In the genomic region with DNA sequence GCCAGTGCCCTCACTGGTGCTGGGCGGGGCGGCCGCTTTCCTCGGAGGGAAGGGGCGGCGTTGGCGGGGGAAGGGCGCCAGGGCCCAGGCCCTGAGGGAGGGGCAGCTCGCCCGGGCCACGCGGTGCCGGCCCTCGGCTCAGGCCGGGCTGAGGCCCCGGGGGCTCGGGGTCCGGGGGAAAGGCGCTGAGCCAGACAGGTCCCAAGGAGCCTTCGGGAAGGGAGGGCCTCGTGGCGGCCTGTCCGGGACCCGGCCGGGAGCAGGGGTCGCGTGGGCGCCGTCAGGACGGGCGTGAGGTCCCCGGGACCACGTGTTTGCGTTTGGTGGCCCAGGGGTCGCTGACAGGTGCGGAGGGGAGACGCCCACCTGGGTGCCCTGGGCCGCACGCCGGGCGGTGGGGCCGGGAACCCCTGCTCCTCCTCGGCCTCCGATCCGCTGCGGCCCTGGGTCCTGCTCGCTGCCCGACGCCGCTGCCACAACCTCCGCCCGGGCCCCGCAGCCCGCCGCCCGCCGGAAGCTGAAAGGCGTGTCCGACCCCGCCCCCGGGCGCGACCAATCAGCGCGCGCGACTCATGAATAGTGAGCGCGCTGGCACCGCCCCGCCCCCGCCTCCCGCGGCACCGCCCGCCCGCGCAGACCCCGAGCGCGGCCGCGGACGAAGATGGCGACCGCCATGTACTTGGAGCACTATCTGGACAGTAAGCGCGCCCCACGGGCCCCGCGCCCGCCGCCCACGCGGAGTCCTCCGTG, we compare ENCODE assay signal across 8 cellular contexts. TPM values are rescaled to one million over a fixed set of nuclear protein-coding genes. Genes with fewer than 3 reads are reported as not detected.
DNase-seq lines count a peak whose midpoint lies in the region; ATAC-seq and TF ChIP-seq lines count a peak whose summit lies in the region.

ING5 (plus strand) TSS at position 635 of the 750 bp plus-strand sequence; CDS start at position 662, 27 bp downstream.

- peak within 1 kb of the TSS; percentile 80 for H3K9ac ChIP-seq in smooth muscle cell (ENCODE audit: low read depth)

- H3K9me3 ChIP-seq in breast epithelium (no peaks in the 10 kb centered on the region), smooth muscle cell (replicated peaks; ENCODE audit: low read depth) (no peaks in the 10 kb centered on the region)

- peak within 1 kb of the TSS; percentile 100 for H3K4me2 ChIP-seq in smooth muscle cell

- ATAC-seq in GM18907 (IDR thresholded peaks at IDR 0.05; ENCODE audit: unreplicated experiment), result peak; percentile 53
- peak; percentile 54 for ATAC-seq in HG03135 (IDR thresholded peaks at IDR 0.05; ENCODE audit: unreplicated experiment)

- no peaks in the 10 kb centered on the region for H3K36me3 ChIP-seq in breast epithelium
- peaks cover 12% of the 10 kb centered on the region for H3K36me3 ChIP-seq in smooth muscle cell (ENCODE audit: low read depth)

- no peak within 1 kb of the TSS for H2AFZ ChIP-seq in smooth muscle cell (ENCODE audit: low read depth)

- TF ChIP-seq POLR2A in breast epithelium (IDR thresholded peaks at IDR 0.05), result no peak

- under 1% methylated on average over 28 of the region's 96 CpGs for WGBS in smooth muscle cell (ENCODE audit: low lambda C conversion rate)

- H3K4me1 ChIP-seq in breast epithelium (peaks cover 0 to 6% of the 10 kb centered on the region in 2 donors), smooth muscle cell (ENCODE audit: low read depth) (peaks cover 9% of the 10 kb centered on the region)

- no peaks in the 10 kb centered on the region for H3K27me3 ChIP-seq in breast epithelium
- H3K27me3 ChIP-seq in smooth muscle cell (ENCODE audit: low read depth), result no peaks in the 10 kb centered on the region

- H3K4me3 ChIP-seq in AG04449 (ENCODE audit: low read depth, low read length), result peak within 1 kb of the TSS; percentile 83
- peak within 1 kb of the TSS; percentile 78 for H3K4me3 ChIP-seq in WI38 (ENCODE audit: low read depth, low read length)
- H3K4me3 ChIP-seq in breast epithelium, result peak within 1 kb of the TSS; percentile 70 to 98 (median 92)
- peak within 1 kb of the TSS; percentile 100 for H3K4me3 ChIP-seq in smooth muscle cell

- TF ChIP-seq CTCF in AG04449 (IDR thresholded peaks at IDR 0.05; ENCODE audit: insufficient read depth, low read length, missing control alignments) (no peak), WI38 (IDR thresholded peaks at IDR 0.05; ENCODE audit: low read depth, low read length) (no peak), breast epithelium (IDR thresholded peaks at IDR 0.05) (peak in 1 of 3 donors; percentile 32), smooth muscle cell (IDR thresholded peaks at IDR 0.05; ENCODE audit: borderline replicate concordance, insufficient read depth, poor library complexity, severe bottlenecking) (no peak)

- no peaks in the 10 kb centered on the region for H3F3A ChIP-seq in smooth muscle cell (ENCODE audit: low read depth)

- POLR2A ChIA-PET in AG04449 (lab: Yijun Ruan, JAX), result interaction anchor here (0.6 to 2.1 kb wide), 7 partner anchors 9 to 174 kb away, joined by 3 to 10 read pairs (median 6); partner anchors contain the start of genes D2HGDH and DTYMK

- peak within 1 kb of the TSS; percentile 91 to 98 for H3K27ac ChIP-seq in breast epithelium
- H3K27ac ChIP-seq in smooth muscle cell (ENCODE audit: low read depth), result peak within 1 kb of the TSS; percentile 66

- DNase-seq in AG04449 (ENCODE audit: low read depth, low spot score) (peak; percentile 9), NCI-H2227 (lab: John Stamatoyannopoulos, UW; ENCODE audit: unreplicated experiment) (peak; percentile 97), breast epithelium (ENCODE audit: low spot score in 2 of 2) (peak; percentile 96 to 97), iPS-NIHi7 (ENCODE audit: extremely low spot score) (peak; percentile 92), smooth muscle cell (lab: John Stamatoyannopoulos, UW; ENCODE audit: unreplicated experiment) (peak; percentile 83)

- intact Hi-C loops in breast epithelium (cut with DNase I; ENCODE audit: low total_unique reads), result loop anchor here (2.0 kb wide), 1 partner anchor 33 kb away; the partner anchor contains the start of gene D2HGDH

- CTCF ChIA-PET in AG04449 (lab: Yijun Ruan, JAX), result interaction anchor here (0.9 to 2.4 kb wide), 4 partner anchors 13 to 177 kb away, joined by 3 to 10 read pairs (median 5); no protein-coding TSS in a partner anchor

- peaks cover 10% of the 10 kb centered on the region for H3K79me2 ChIP-seq in smooth muscle cell (ENCODE audit: low read depth)

- peaks cover 10% of the 10 kb centered on the region for H4K20me1 ChIP-seq in smooth muscle cell (ENCODE audit: low read depth)

RNA-seq across cellular contexts. Expression of gene ING5, which starts in this region (rescaled TPM):
- total RNA-seq in breast epithelium (10 to 100 TPM; 29.6 to 49.0 (median 45.6) TPM), smooth muscle cell (6.7 and 35.0 TPM in 2 replicates)
- polyA plus RNA-seq in smooth muscle cell, result 10.6 and 15.2 TPM in 2 replicates

Comparison
In these comparisons a context has a peak if more than half of its experiments do, and no peak if none do; other contexts are left out.
1. Peak in every context shown above with its lines: DNase-seq, ATAC-seq, H3K4me3 ChIP-seq and H3K27ac ChIP-seq.
2. DNase-seq: peak in every context shown above with its lines; median percentile 97 in NCI-H2227; 96 in breast epithelium; 92 in iPS-NIHi7; 83 in smooth muscle cell; 9 in AG04449.